ENCODE assay signal across 9 cellular contexts in genomic region chr15:43516801-43517353, GRCh38. TPM values are rescaled to one million over a fixed set of nuclear protein-coding genes. Genes with fewer than 3 reads are reported as not detected.
DNase-seq lines count a peak whose midpoint lies in the region; ATAC-seq and TF ChIP-seq lines count a peak whose summit lies in the region.
"Had no signal": no experiment of that assay in that cellular context is flagged by ENCODE, and none has a peak within 500 bp of the region (broad histone marks: within the 10 kb centered on the region; RNA-seq: fewer than 3 reads in every experiment).

No MANE protein-coding gene starts in this region.

- H3K27me3 ChIP-seq in gastroesophageal sphincter (no peaks in the 10 kb centered on the region), gastrocnemius medialis (peaks cover 0 to 4% (median 0%) of the 10 kb centered on the region in 3 donors)

- peak; percentile 46 for DNase-seq in ELR (ENCODE audit: low read depth)
- DNase-seq in SK-N-DZ (ENCODE audit: low spot score) = peak; percentile 56
- DNase-seq in gastrocnemius medialis = no peak
- no peak for DNase-seq in kidney tubule cell (ENCODE audit: low spot score)
- DNase-seq in CD1c-positive myeloid dendritic cell (ENCODE audit: extremely low spot score) = no peak
- DNase-seq in stimulated activated naive CD4-positive, alpha-beta T cell treated with Interleukin-2 at 50 U/mL for 16 hours (lab: John Stamatoyannopoulos, UW) = no peak
- DNase-seq: stimulated activated CD4-positive, alpha-beta T cell treated with anti-CD3 and anti-CD28 coated beads, Interleukin-2, amount 100 ng/mL, for 24 hours had no signal

- ATAC-seq in gastroesophageal sphincter (no peak), gastrocnemius medialis (no peak), HG03378 (IDR thresholded peaks at IDR 0.05; ENCODE audit: unreplicated experiment) (no peak)

- 10 to 13% methylated on average over 1 to 3 of the region's 4 CpGs for WGBS in gastroesophageal sphincter (ENCODE audit: low coverage in 1 of 2), 2 donors

- intact Hi-C loops in gastrocnemius medialis (cut with DNase I; ENCODE audit: low total_unique reads) = no loop called here

- no peak for TF ChIP-seq EP300 in gastroesophageal sphincter (IDR thresholded peaks at IDR 0.05)

- in situ Hi-C loops in gastrocnemius medialis (cut with MboI; ENCODE audit: low sequenced_read_pairs in 4 of 4) = no loop called here

- TF ChIP-seq CTCF in gastroesophageal sphincter (IDR thresholded peaks at IDR 0.05) (no peak), gastrocnemius medialis (IDR thresholded peaks at IDR 0.05 in 4 of 5, conservative IDR thresholded peaks at IDR 0.05 in 1 of 5) (no peak)

- H3K4me1 ChIP-seq in gastroesophageal sphincter (peaks cover 4 to 64% (median 30%) of the 10 kb centered on the region in 3 donors), gastrocnemius medialis (peaks cover 17 to 27% of the 10 kb centered on the region in 2 donors)

- H3K27ac ChIP-seq in gastroesophageal sphincter = peak overlapping the region; percentile 48 to 90 (median 86)
- H3K27ac ChIP-seq in gastrocnemius medialis = peak overlapping the region; percentile 26 to 61 (median 55)

- H3K9me3 ChIP-seq in gastroesophageal sphincter (no peaks in the 10 kb centered on the region), gastrocnemius medialis (no peaks in the 10 kb centered on the region)

- H3K4me3 ChIP-seq in gastroesophageal sphincter (peak overlapping the region; percentile 48 to 60), gastrocnemius medialis (peak overlapping the region; percentile 4 to 47 (median 26))

- H3K36me3 ChIP-seq in gastroesophageal sphincter = peaks cover 0 to 22% of the 10 kb centered on the region in 2 donors
- H3K36me3 ChIP-seq in gastrocnemius medialis = peaks cover 0 to 6% of the 10 kb centered on the region in 2 donors

- TF ChIP-seq POLR2A in gastroesophageal sphincter (IDR thresholded peaks at IDR 0.05) = no peak
- no peak for TF ChIP-seq POLR2A in gastrocnemius medialis (IDR thresholded peaks at IDR 0.05)

RNA-seq across cellular contexts. Expression of gene MAP1A, which starts 0.5 kb away (rescaled TPM):
- polyA plus RNA-seq in SK-N-DZ (2014; cell fraction: cytosol; rRNA removed) = 3.2 and 4.2 TPM in 2 replicates
- 1.7 and 1.8 TPM in 2 replicates for polyA plus RNA-seq in SK-N-DZ (2014; cell fraction: nucleus; rRNA removed)
- total RNA-seq in gastroesophageal sphincter = 10 to 100 TPM; 28.9 to 59.1 (median 35.1) TPM
- total RNA-seq in gastrocnemius medialis = 10 to 100 TPM in 2 of 4 donors, 1 to 10 TPM in 2; 3.5 to 13.0 (median 8.2) TPM

RNA-seq across cellular contexts. Expression of gene TP53BP1, which starts 23.9 kb away (rescaled TPM):
- 30.7 and 31.0 TPM in 2 replicates for polyA plus RNA-seq in SK-N-DZ (2014; cell fraction: cytosol; rRNA removed)
- polyA plus RNA-seq in SK-N-DZ (2014; cell fraction: nucleus; rRNA removed) = 50.0 and 70.9 TPM in 2 replicates
- total RNA-seq in gastroesophageal sphincter = 10 to 100 TPM; 21.8 to 40.2 (median 33.5) TPM
- 10 to 100 TPM in 3 of 4 donors, 1 to 10 TPM in 1; 9.0 to 17.0 (median 13.3) TPM for total RNA-seq in gastrocnemius medialis

Comparison
In these comparisons a context has a peak if more than half of its experiments do, and no peak if none do; other contexts are left out.
1. DNase-seq: peak in ELR (single experiment) and SK-N-DZ (single experiment); none in gastrocnemius medialis (0 of 2), kidney tubule cell (single experiment), CD1c-positive myeloid dendritic cell (single experiment) and stimulated activated naive CD4-positive, alpha-beta T cell treated with Interleukin-2 at 50 U/mL for 16 hours (single experiment).